In genomic region chr3:151330899-151331298, GRCh38 we compare ENCODE assay signal across 30 cellular contexts. TPM values are rescaled to one million over a fixed set of nuclear protein-coding genes. Genes with fewer than 3 reads are reported as not detected.
DNase-seq lines count a peak whose midpoint lies in the region; ATAC-seq and TF ChIP-seq lines count a peak whose summit lies in the region.
"Had no signal": no experiment of that assay in that cellular context is flagged by ENCODE, and none has a peak within 500 bp of the region (broad histone marks: within the 10 kb centered on the region; RNA-seq: fewer than 3 reads in every experiment).

No MANE protein-coding gene starts in this region.

- H3K4me3 Mint-ChIP-seq in type B pancreatic cell: no peak overlapping the region
- H3K4me3 Mint-ChIP-seq in activated CD4-positive, alpha-beta T cell treated with anti-CD3 and anti-CD28 coated beads, Interleukin-2, amount 10 ng/mL, durations not matched to agents 24 days and 14 days: no peak overlapping the region
- H3K4me3 Mint-ChIP-seq: activated naive CD4-positive, alpha-beta T cell treated with anti-CD3 and anti-CD28 coated beads, Interleukin-2, amount 10 ng/mL, durations not matched to agents 7 days and 5 days; nephron had no signal

- ATAC-seq in GM18868 (IDR thresholded peaks at IDR 0.05; ENCODE audit: unreplicated experiment): no peak
- ATAC-seq: HCT116 had no signal

- H3K79me2 ChIP-seq in GM23248 (ENCODE audit: insufficient read depth): no peaks in the 10 kb centered on the region
- no peaks in the 10 kb centered on the region for H3K79me2 ChIP-seq in OCI-LY3 (ENCODE audit: low read length)

- no peak overlapping the region for H3K27ac Mint-ChIP-seq in type B pancreatic cell
- no peak overlapping the region for H3K27ac Mint-ChIP-seq in activated CD4-positive, alpha-beta T cell treated with anti-CD3 and anti-CD28 coated beads, Interleukin-2, amount 10 ng/mL, durations not matched to agents 24 days and 14 days
- H3K27ac Mint-ChIP-seq: activated naive CD4-positive, alpha-beta T cell treated with anti-CD3 and anti-CD28 coated beads, Interleukin-2, amount 10 ng/mL, durations not matched to agents 7 days and 5 days; nephron had no signal

- H4K20me1 ChIP-seq in GM23248 (ENCODE audit: insufficient read depth): no peaks in the 10 kb centered on the region
- H4K20me1 ChIP-seq in OCI-LY3 (ENCODE audit: insufficient read depth, low read length): no peaks in the 10 kb centered on the region

- TF ChIP-seq CTCF in AG10803 (conservative IDR thresholded peaks at IDR 0.05; ENCODE audit: low read length) (no peak), OCI-LY3 (IDR thresholded peaks at IDR 0.05; ENCODE audit: low read depth, low read length) (no peak), fibroblast of pulmonary artery (IDR thresholded peaks at IDR 0.05; ENCODE audit: low read length, missing control alignments) (no peak), type B pancreatic cell (conservative IDR thresholded peaks at IDR 0.05) (no peak)

- H3K27me3 Mint-ChIP-seq in type B pancreatic cell: no peaks in the 10 kb centered on the region
- H3K27me3 Mint-ChIP-seq in activated CD4-positive, alpha-beta T cell treated with anti-CD3 and anti-CD28 coated beads, Interleukin-2, amount 10 ng/mL, durations not matched to agents 24 days and 14 days: peaks cover 27% of the 10 kb centered on the region

- H3K4me1 ChIP-seq in GM23248 (ENCODE audit: insufficient read depth): peaks cover 16% of the 10 kb centered on the region
- peaks cover 34% of the 10 kb centered on the region for H3K4me1 ChIP-seq in OCI-LY3 (ENCODE audit: low read length)
- H3K4me1 ChIP-seq: BE2C had no signal

- in situ Hi-C loops in GM23248 (cut with MboI): no loop called here

- H3K9ac ChIP-seq in GM23248 (no peak overlapping the region), OCI-LY3 (ENCODE audit: low read length) (no peak overlapping the region)

- H3K4me1 Mint-ChIP-seq in type B pancreatic cell (ENCODE audit: unreplicated experiment): no peaks in the 10 kb centered on the region
- peaks cover 11% of the 10 kb centered on the region for H3K4me1 Mint-ChIP-seq in activated CD4-positive, alpha-beta T cell treated with anti-CD3 and anti-CD28 coated beads, Interleukin-2, amount 10 ng/mL, durations not matched to agents 24 days and 14 days
- H3K4me1 Mint-ChIP-seq: nephron had no signal

- H3K4me3 ChIP-seq in AG10803 (ENCODE audit: low read length) (no peak overlapping the region), GM23248 (no peak overlapping the region), OCI-LY3 (ENCODE audit: low read length) (no peak overlapping the region), fibroblast of pulmonary artery (replicated peaks; ENCODE audit: low read depth, low read length) (no peak overlapping the region)
- H3K4me3 ChIP-seq: ovary, smooth muscle cell had no signal

- H3K36me3 ChIP-seq in GM23248 (ENCODE audit: low read depth) (no peaks in the 10 kb centered on the region), OCI-LY3 (replicated peaks; ENCODE audit: low read depth, low read length) (no peaks in the 10 kb centered on the region)
- H3K36me3 ChIP-seq: BE2C, ovary had no signal

- H3K27me3 ChIP-seq in GM23248 (replicated peaks; ENCODE audit: insufficient read depth) (no peaks in the 10 kb centered on the region), OCI-LY3 (ENCODE audit: low read depth, low read length) (no peaks in the 10 kb centered on the region)
- H3K27me3 ChIP-seq: BE2C, ovary had no signal

- no peak overlapping the region for H3K4me2 ChIP-seq in GM23248 (ENCODE audit: unreplicated experiment)
- H3K4me2 ChIP-seq in OCI-LY3 (ENCODE audit: low read length): peak overlapping the region; percentile 34
- H3K4me2 ChIP-seq: smooth muscle cell had no signal

- no peaks in the 10 kb centered on the region for H3K36me3 Mint-ChIP-seq in type B pancreatic cell
- H3K36me3 Mint-ChIP-seq in activated CD4-positive, alpha-beta T cell treated with anti-CD3 and anti-CD28 coated beads, Interleukin-2, amount 10 ng/mL, durations not matched to agents 24 days and 14 days (ENCODE audit: low read depth): no peaks in the 10 kb centered on the region
- H3K36me3 Mint-ChIP-seq: activated naive CD4-positive, alpha-beta T cell treated with anti-CD3 and anti-CD28 coated beads, Interleukin-2, amount 10 ng/mL, durations not matched to agents 7 days and 5 days had no signal

- intact Hi-C loops in activated CD4-positive, alpha-beta T cell treated with anti-CD3 and anti-CD28 coated beads, Interleukin-2, amount 10 ng/mL, durations not matched to agents 24 days and 14 days (cut with micrococcal nuclease): no loop called here

- H3F3A ChIP-seq in GM23248 (ENCODE audit: insufficient read depth): peaks cover 19% of the 10 kb centered on the region

- no peaks in the 10 kb centered on the region for H3K9me3 ChIP-seq in GM23248 (ENCODE audit: low read depth)
- no peaks in the 10 kb centered on the region for H3K9me3 ChIP-seq in OCI-LY3 (ENCODE audit: insufficient read depth, low read length)
- H3K9me3 ChIP-seq: BE2C, ovary had no signal

- no peak overlapping the region for H3K27ac ChIP-seq in GM23248
- no peak overlapping the region for H3K27ac ChIP-seq in OCI-LY3 (ENCODE audit: low read length)
- H3K27ac ChIP-seq: ovary had no signal

- H3K9me2 ChIP-seq in GM23248 (ENCODE audit: insufficient read depth): no peaks in the 10 kb centered on the region

- DNase-seq in AG10803 (ENCODE audit: low read depth) (peak; percentile 30), GM23248 (peak; percentile 15), fibroblast of pulmonary artery (ENCODE audit: low read depth) (peak; percentile 46), type B pancreatic cell (ENCODE audit: extremely low spot score, unreplicated experiment) (no peak)
- no peak for DNase-seq in activated naive CD4-positive, alpha-beta T cell (lab: John Stamatoyannopoulos, UW)
- DNase-seq in activated CD4-positive, alpha-beta T cell treated with anti-CD3 and anti-CD28 coated beads, Interleukin-2, amount 10 ng/mL, durations not matched to agents 24 days and 14 days: no peak
- DNase-seq: activated CD4-positive, alpha-beta T cell treated with anti-CD3 and anti-CD28 coated beads, Interleukin-2, amount 50 U/mL, for 48 hours; activated CD4-positive, CD25-positive, alpha-beta regulatory T cell; activated naive CD4-positive, alpha-beta T cell treated with anti-CD3 and anti-CD28 coated beads, Interleukin-2, amount 10 ng/mL, durations not matched to agents 7 days and 5 days; amygdala; BE2C; Karpas-422; NCI-H1105; NCI-H1930; NCI-H2227 treated with DMSO at 0.1 percent for 48 hours; NCI-H69; ovary; retina; trophoblast cell had no signal

- H2AFZ ChIP-seq in GM23248: no peak overlapping the region
- no peak overlapping the region for H2AFZ ChIP-seq in OCI-LY3 (ENCODE audit: low read depth, low read length)

- no peaks in the 10 kb centered on the region for H3K9me3 Mint-ChIP-seq in type B pancreatic cell
- H3K9me3 Mint-ChIP-seq in activated CD4-positive, alpha-beta T cell treated with anti-CD3 and anti-CD28 coated beads, Interleukin-2, amount 10 ng/mL, durations not matched to agents 24 days and 14 days: no peaks in the 10 kb centered on the region
- H3K9me3 Mint-ChIP-seq: activated naive CD4-positive, alpha-beta T cell treated with anti-CD3 and anti-CD28 coated beads, Interleukin-2, amount 10 ng/mL, durations not matched to agents 7 days and 5 days; nephron had no signal

RNA-seq across cellular contexts. Expression of gene P2RY13, which starts 1.6 kb away (rescaled TPM):
- not detected in 2 replicates for total RNA-seq in GM23248 (2014; rRNA removed; shearing (Covaris generic))
- not detected in 2 replicates for polyA plus RNA-seq in GM23248 (2016; fragmentation: Nextera tagmentation; extraction: Ambion mirVana)
- total RNA-seq in type B pancreatic cell (ENCODE audit: low replicate concordance): not detected in 2 replicates
- total RNA-seq in activated CD4-positive, alpha-beta T cell treated with anti-CD3 and anti-CD28 coated beads, Interleukin-2, amount 10 ng/mL, durations not matched to agents 24 days and 14 days: not detected in 2 replicates
- total RNA-seq: A673, chondrocyte, fibroblast of villous mesenchyme, smooth muscle cell had no signal
- polyA plus RNA-seq: keratinocyte, smooth muscle cell had no signal

RNA-seq across cellular contexts. Expression of gene GPR87, which starts 14.3 kb away (rescaled TPM):
- total RNA-seq in GM23248 (2014; rRNA removed; shearing (Covaris generic)): 0.22 TPM in 1 of 2 replicates, not detected in the other
- polyA plus RNA-seq in GM23248 (2016; fragmentation: Nextera tagmentation; extraction: Ambion mirVana): not detected in 2 replicates
- 5.5 and 28.9 TPM in 2 replicates for total RNA-seq in type B pancreatic cell (ENCODE audit: low replicate concordance)
- 1.0 and 1.4 TPM in 2 replicates for total RNA-seq in activated CD4-positive, alpha-beta T cell treated with anti-CD3 and anti-CD28 coated beads, Interleukin-2, amount 10 ng/mL, durations not matched to agents 24 days and 14 days
- total RNA-seq: A673, chondrocyte, mucosa of gallbladder, subcutaneous adipose tissue had no signal
- polyA plus RNA-seq: ovary had no signal

RNA-seq across cellular contexts. Expression of gene P2RY14, which starts 52.6 kb away (rescaled TPM):
- total RNA-seq in GM23248 (2014; rRNA removed; shearing (Covaris generic)): not detected in 2 replicates
- polyA plus RNA-seq in GM23248 (2016; fragmentation: Nextera tagmentation; extraction: Ambion mirVana): not detected in 2 replicates
- 0.14 and 0.60 TPM in 2 replicates for total RNA-seq in type B pancreatic cell (ENCODE audit: low replicate concordance)
- 2.5 and 3.0 TPM in 2 replicates for total RNA-seq in activated CD4-positive, alpha-beta T cell treated with anti-CD3 and anti-CD28 coated beads, Interleukin-2, amount 10 ng/mL, durations not matched to agents 24 days and 14 days
- total RNA-seq: A673, chondrocyte, fibroblast of villous mesenchyme, smooth muscle cell had no signal
- polyA plus RNA-seq: keratinocyte, smooth muscle cell had no signal

RNA-seq across cellular contexts. Expression of gene P2RY12, which starts 53.7 kb away (rescaled TPM):
- not detected in 2 replicates for total RNA-seq in GM23248 (2014; rRNA removed; shearing (Covaris generic))
- polyA plus RNA-seq in GM23248 (2016; fragmentation: Nextera tagmentation; extraction: Ambion mirVana): not detected in 2 replicates
- not detected in 2 replicates for total RNA-seq in type B pancreatic cell (ENCODE audit: low replicate concordance)
- total RNA-seq in activated CD4-positive, alpha-beta T cell treated with anti-CD3 and anti-CD28 coated beads, Interleukin-2, amount 10 ng/mL, durations not matched to agents 24 days and 14 days: not detected in 2 replicates
- total RNA-seq: A673, chondrocyte, smooth muscle cell had no signal
- polyA plus RNA-seq: keratinocyte, smooth muscle cell had no signal

Comparison
In these comparisons a context has a peak if more than half of its experiments do, and no peak if none do; other contexts are left out.
1. DNase-seq: peak in AG10803 (single experiment), GM23248 (single experiment) and fibroblast of pulmonary artery (single experiment); none in type B pancreatic cell (single experiment), activated naive CD4-positive, alpha-beta T cell (0 of 4) and activated CD4-positive, alpha-beta T cell treated with anti-CD3 and anti-CD28 coated beads, Interleukin-2, amount 10 ng/mL, durations not matched to agents 24 days and 14 days (single experiment).